In genomic region chr19:47274891-47275865, GRCh38 we compare ENCODE assay signal across 8 cellular contexts. TPM values are rescaled to one million over a fixed set of nuclear protein-coding genes. Genes with fewer than 3 reads are reported as not detected.
A peak's percentile ranks its signal among the peaks of the same experiment; 100 is the strongest.
DNase-seq lines count a peak whose midpoint lies in the region; ATAC-seq and TF ChIP-seq lines count a peak whose summit lies in the region.

No MANE protein-coding gene starts in this region.

- H3K9me3 ChIP-seq in DND-41 (ENCODE audit: insufficient read depth, low read length, severe bottlenecking) (no peaks in the 10 kb centered on the region), RWPE2 (ENCODE audit: severe bottlenecking) (no peaks in the 10 kb centered on the region)

- DNase-seq in DND-41, result peak; percentile 25
- peak; percentile 17 for DNase-seq in HCEC 1CT
- DNase-seq in RWPE2 (ENCODE audit: low spot score), result peak; percentile 58
- no peak for DNase-seq in epithelial cell of esophagus (ENCODE audit: low read depth)
- peak; percentile 66 for DNase-seq in nephron progenitor cell
- DNase-seq in occipital lobe (lab: John Stamatoyannopoulos, UW), result no peak
- DNase-seq in stimulated activated CD4-positive, alpha-beta T cell treated with anti-CD3 and anti-CD28 coated beads, Interleukin-2, amount 100 ng/mL, for 24 hours, result no peak
- no peak for DNase-seq in HT-29 (ENCODE audit: low spot score)

- no peaks in the 10 kb centered on the region for H3K27me3 ChIP-seq in DND-41 (ENCODE audit: insufficient read depth, low read length, poor library complexity)
- H3K27me3 ChIP-seq in RWPE2 (ENCODE audit: insufficient read depth, poor library complexity, severe bottlenecking), result no peaks in the 10 kb centered on the region

- H4K20me1 ChIP-seq in DND-41 (ENCODE audit: insufficient read depth, low read length), result peaks cover 15% of the 10 kb centered on the region

- H3K9me3 Mint-ChIP-seq in nephron progenitor cell, result no peaks in the 10 kb centered on the region

- ATAC-seq in DND-41 (ENCODE audit: insufficient read depth, low read depth) (peak; percentile 8), RWPE2 (ENCODE audit: low read depth) (no peak)

- peak overlapping the region; percentile 84 for H3K4me3 Mint-ChIP-seq in nephron progenitor cell

- H3K9ac ChIP-seq in DND-41 (ENCODE audit: low read depth, low read length), result peak overlapping the region; percentile 42

- peaks cover 16% of the 10 kb centered on the region for H3K27me3 Mint-ChIP-seq in nephron progenitor cell (ENCODE audit: low read depth, poor library complexity)

- H3K36me3 Mint-ChIP-seq in nephron progenitor cell (ENCODE audit: low read depth), result peaks cover 22% of the 10 kb centered on the region

- H3K4me1 Mint-ChIP-seq in nephron progenitor cell, result peaks cover 49% of the 10 kb centered on the region

- H3K36me3 ChIP-seq in DND-41 (ENCODE audit: insufficient read depth, low read length), result peaks cover 9% of the 10 kb centered on the region; the same call in 1 of the 2 replicates
- 0 out of 2 replicates have a peak, but pooled peaks cover 4% of the 10 kb centered on the region for H3K36me3 ChIP-seq in RWPE2 (ENCODE audit: low read depth)

- H3K4me3 ChIP-seq in DND-41 (ENCODE audit: low read depth in 1 of 2, low read length in 2 of 2) (peak overlapping the region in 1 of 2 experiments; percentile 55; a peak in 3 of 4 replicates), RWPE2 (ENCODE audit: severe bottlenecking) (peak overlapping the region; percentile 47), epithelial cell of esophagus (ENCODE audit: low read length) (peak overlapping the region; percentile 30)

- H3K27ac Mint-ChIP-seq in nephron progenitor cell, result no peak overlapping the region

- no peak overlapping the region for H2AFZ ChIP-seq in DND-41 (ENCODE audit: low read depth, low read length)

- peak overlapping the region; percentile 73 for H3K4me2 ChIP-seq in DND-41 (ENCODE audit: insufficient read depth, low read length)

- no peak for TF ChIP-seq CTCF in DND-41 (IDR thresholded peaks at IDR 0.05; ENCODE audit: borderline replicate concordance, extremely low read depth, low read length, poor library complexity, severe bottlenecking)
- TF ChIP-seq CTCF in RWPE2 (IDR thresholded peaks at IDR 0.05; ENCODE audit: poor library complexity, severe bottlenecking), result no peak
- TF ChIP-seq CTCF in epithelial cell of esophagus (IDR thresholded peaks at IDR 0.05; ENCODE audit: insufficient read depth, low read depth, low read length, missing control alignments), result no peak
- TF ChIP-seq CTCF in nephron progenitor cell (IDR thresholded peaks at IDR 0.05), result no peak

- peaks cover 3% of the 10 kb centered on the region; the same call in 1 of the 2 replicates for H3K79me2 ChIP-seq in DND-41 (ENCODE audit: insufficient read depth, low read length)

- peaks cover 25% of the 10 kb centered on the region for H3K4me1 ChIP-seq in DND-41 (ENCODE audit: insufficient read depth, low read length)
- H3K4me1 ChIP-seq in RWPE2 (ENCODE audit: insufficient read depth, poor library complexity, severe bottlenecking), result no peaks in the 10 kb centered on the region

- peak overlapping the region; percentile 36; the same call in 1 of the 2 replicates for H3K27ac ChIP-seq in DND-41 (ENCODE audit: low read length)
- H3K27ac ChIP-seq in RWPE2 (ENCODE audit: poor library complexity, severe bottlenecking), result no peak overlapping the region

RNA-seq across cellular contexts. Expression of gene INAFM1, which starts 0.5 kb away (rescaled TPM):
- total RNA-seq in occipital lobe, result 2.3 TPM
- 20.2 and 22.0 TPM in 2 replicates for total RNA-seq in HT-29 (2014; rRNA removed; shearing (Covaris generic))

RNA-seq across cellular contexts. Expression of gene CCDC9, which starts 18.9 kb away (rescaled TPM):
- 2.8 TPM for total RNA-seq in occipital lobe
- total RNA-seq in HT-29 (2014; rRNA removed; shearing (Covaris generic)), result 19.8 and 34.8 TPM in 2 replicates

RNA-seq across cellular contexts. Expression of gene C5AR1, which starts 34.5 kb away (rescaled TPM):
- 0.16 TPM for total RNA-seq in occipital lobe
- total RNA-seq in HT-29 (2014; rRNA removed; shearing (Covaris generic)), result 0.13 and 0.28 TPM in 2 replicates

RNA-seq across cellular contexts. Expression of gene BBC3, which starts 44.2 kb away (rescaled TPM):
- total RNA-seq in occipital lobe, result 13.4 TPM
- 51.0 and 56.4 TPM in 2 replicates for total RNA-seq in HT-29 (2014; rRNA removed; shearing (Covaris generic))

RNA-seq across cellular contexts. Expression of gene C5AR2, which starts 56.8 kb away (rescaled TPM):
- 0.31 TPM for total RNA-seq in occipital lobe
- not detected in 2 replicates for total RNA-seq in HT-29 (2014; rRNA removed; shearing (Covaris generic))

Comparison
In these comparisons a context has a peak if more than half of its experiments do, and no peak if none do; other contexts are left out.
1. DNase-seq: peak in DND-41 (single experiment), HCEC 1CT (single experiment), RWPE2 (single experiment) and nephron progenitor cell (single experiment); none in epithelial cell of esophagus (single experiment), occipital lobe (single experiment), stimulated activated CD4-positive, alpha-beta T cell treated with anti-CD3 and anti-CD28 coated beads, Interleukin-2, amount 100 ng/mL, for 24 hours (0 of 2) and HT-29 (single experiment).